Comparison of ENCODE assay signal across 14 cellular contexts in the genomic region with DNA sequence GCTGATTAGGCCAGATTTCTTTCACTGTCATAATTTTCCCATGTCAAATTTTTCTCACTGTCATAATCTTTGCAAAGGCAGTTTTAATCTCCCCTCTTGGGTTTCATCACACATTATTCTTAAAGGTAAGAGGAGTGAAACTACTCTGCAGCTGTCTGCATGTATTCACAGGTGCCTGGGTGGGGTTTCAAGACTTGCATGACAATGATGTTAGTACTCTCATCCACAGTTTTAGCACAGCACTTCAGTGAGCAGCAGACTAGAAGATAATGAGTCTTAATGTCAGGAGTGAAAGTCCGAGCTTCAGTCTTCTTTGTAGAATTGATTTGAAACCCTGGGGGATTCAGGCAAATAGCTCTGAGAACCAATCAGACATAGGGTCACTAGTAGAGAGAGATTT.
DNase-seq lines count a peak whose midpoint lies in the region; ATAC-seq, FAIRE-seq and TF ChIP-seq lines count a peak whose summit lies in the region.
"Had no signal": no experiment of that assay in that cellular context is flagged by ENCODE, and none has a peak within 500 bp of the region (broad histone marks: within the 10 kb centered on the region; RNA-seq: fewer than 3 reads in every experiment).

No MANE protein-coding gene starts in this region.

- no peak overlapping the region for H3K4me3 ChIP-seq in A549
- no peak overlapping the region for H3K4me3 ChIP-seq in WERI-Rb-1 (ENCODE audit: low read depth, low read length)
- H3K4me3 ChIP-seq: esophagus muscularis mucosa had no signal

- peaks cover 26% of the 10 kb centered on the region for H3K4me1 ChIP-seq in A549

- H3K9me3 ChIP-seq in A549 (peaks cover 39% of the 10 kb centered on the region), WERI-Rb-1 (ENCODE audit: severe bottlenecking) (peaks cover 8% of the 10 kb centered on the region)

- TF ChIP-seq EP300 in A549 (IDR thresholded peaks at IDR 0.05) = no peak

- H3K27ac ChIP-seq in A549 (peak overlapping the region; percentile 61 to 91; a peak in 5 of 6 replicates), WERI-Rb-1 (no peak overlapping the region)
- H3K27ac ChIP-seq: brain microvascular endothelial cell, esophagus muscularis mucosa had no signal

- WGBS in A549 (ENCODE audit: missing lambda C conversion rate) = 100% methylated on average over 1 of the region's 1 CpG

- no peak for FAIRE-seq in A549 (lab: Jason Lieb, UNC)
- FAIRE-seq: HTR-8/SVneo had no signal

- H3K4me2 ChIP-seq in A549 = no peak overlapping the region

- no peak for TF ChIP-seq CTCF in A549 (IDR thresholded peaks at IDR 0.05)
- TF ChIP-seq CTCF in WERI-Rb-1 (IDR thresholded peaks at IDR 0.05; ENCODE audit: low read depth, low read length) = no peak

- TF ChIP-seq POLR2A in A549 (IDR thresholded peaks at IDR 0.05; ENCODE audit: low read length) = no peak

- no peaks in the 10 kb centered on the region for H3K27me3 ChIP-seq in WERI-Rb-1 (ENCODE audit: insufficient read depth, low read depth, severe bottlenecking)
- H3K27me3 ChIP-seq: brain microvascular endothelial cell, esophagus muscularis mucosa had no signal

- no peak for ATAC-seq in A549
- peak; percentile 89 for ATAC-seq in GM19395 (IDR thresholded peaks at IDR 0.05; ENCODE audit: unreplicated experiment)
- ATAC-seq in HG02852 (IDR thresholded peaks at IDR 0.05; ENCODE audit: unreplicated experiment) = peak; percentile 89
- peak; percentile 84 for ATAC-seq in HG03565 (IDR thresholded peaks at IDR 0.05; ENCODE audit: unreplicated experiment)

- no peaks in the 10 kb centered on the region for H3K36me3 ChIP-seq in WERI-Rb-1
- H3K36me3 ChIP-seq: brain microvascular endothelial cell, esophagus muscularis mucosa had no signal

- POLR2A ChIA-PET in A549 (lab: Yijun Ruan, JAX) = no interaction called here

- DNase-seq in A549 (ENCODE audit: low read depth in 1 of 2, low spot score in 1 of 2) (no peak), G401 (ENCODE audit: low spot score) (no peak), WERI-Rb-1 (no peak), NCI-H2196 (lab: John Stamatoyannopoulos, UW; ENCODE audit: unreplicated experiment) (no peak)
- DNase-seq in stimulated activated CD4-positive, alpha-beta T cell treated with anti-CD3 and anti-CD28 coated beads, Interleukin-4, amount 100 ng/mL, for 1 hour = no peak
- DNase-seq: activated T-cell treated with anti-CD3 and anti-CD28 coated beads, Interleukin-2, amount 50 U/mL, for 24 hours; brain microvascular endothelial cell; DMS79; NCI-H1436 treated with DMSO at 0.1 percent for 48 hours had no signal

- CTCF ChIA-PET in A549 (lab: Yijun Ruan, JAX) = no interaction called here

- in situ Hi-C loops in G401 (cut with HindIII; ENCODE audit: low sequenced_read_pairs) = no loop called here

- no peak for TF ChIP-seq RAD21 in A549 (conservative IDR thresholded peaks at IDR 0.05 in 1 of 2, IDR thresholded peaks at IDR 0.05 in 1 of 2)

TF ChIP-seq in A549, 52 proteins besides CTCF, POLR2A, EP300 and RAD21:
- TF ChIP-seq ZC3H11A (IDR thresholded peaks at IDR 0.05) (no peak), MAZ (IDR thresholded peaks at IDR 0.05; ENCODE audit: borderline replicate concordance, low read depth, low read length) (no peak), FOSB (CRISPR knock-in tag; IDR thresholded peaks at IDR 0.05) (no peak), SMC3 (IDR thresholded peaks at IDR 0.05) (no peak), JUNB (IDR thresholded peaks at IDR 0.05) (no peak), ZNF302 (CRISPR knock-in tag; IDR thresholded peaks at IDR 0.05) (no peak)
- TF ChIP-seq, protein P1, sequence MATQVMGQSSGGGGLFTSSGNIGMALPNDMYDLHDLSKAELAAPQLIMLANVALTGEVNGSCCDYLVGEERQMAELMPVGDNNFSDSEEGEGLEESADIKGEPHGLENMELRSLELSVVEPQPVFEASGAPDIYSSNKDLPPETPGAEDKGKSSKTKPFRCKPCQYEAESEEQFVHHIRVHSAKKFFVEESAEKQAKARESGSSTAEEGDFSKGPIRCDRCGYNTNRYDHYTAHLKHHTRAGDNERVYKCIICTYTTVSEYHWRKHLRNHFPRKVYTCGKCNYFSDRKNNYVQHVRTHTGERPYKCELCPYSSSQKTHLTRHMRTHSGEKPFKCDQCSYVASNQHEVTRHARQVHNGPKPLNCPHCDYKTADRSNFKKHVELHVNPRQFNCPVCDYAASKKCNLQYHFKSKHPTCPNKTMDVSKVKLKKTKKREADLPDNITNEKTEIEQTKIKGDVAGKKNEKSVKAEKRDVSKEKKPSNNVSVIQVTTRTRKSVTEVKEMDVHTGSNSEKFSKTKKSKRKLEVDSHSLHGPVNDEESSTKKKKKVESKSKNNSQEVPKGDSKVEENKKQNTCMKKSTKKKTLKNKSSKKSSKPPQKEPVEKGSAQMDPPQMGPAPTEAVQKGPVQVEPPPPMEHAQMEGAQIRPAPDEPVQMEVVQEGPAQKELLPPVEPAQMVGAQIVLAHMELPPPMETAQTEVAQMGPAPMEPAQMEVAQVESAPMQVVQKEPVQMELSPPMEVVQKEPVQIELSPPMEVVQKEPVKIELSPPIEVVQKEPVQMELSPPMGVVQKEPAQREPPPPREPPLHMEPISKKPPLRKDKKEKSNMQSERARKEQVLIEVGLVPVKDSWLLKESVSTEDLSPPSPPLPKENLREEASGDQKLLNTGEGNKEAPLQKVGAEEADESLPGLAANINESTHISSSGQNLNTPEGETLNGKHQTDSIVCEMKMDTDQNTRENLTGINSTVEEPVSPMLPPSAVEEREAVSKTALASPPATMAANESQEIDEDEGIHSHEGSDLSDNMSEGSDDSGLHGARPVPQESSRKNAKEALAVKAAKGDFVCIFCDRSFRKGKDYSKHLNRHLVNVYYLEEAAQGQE (IDR thresholded peaks at IDR 0.05) = no peak
- TF ChIP-seq, protein P2, sequence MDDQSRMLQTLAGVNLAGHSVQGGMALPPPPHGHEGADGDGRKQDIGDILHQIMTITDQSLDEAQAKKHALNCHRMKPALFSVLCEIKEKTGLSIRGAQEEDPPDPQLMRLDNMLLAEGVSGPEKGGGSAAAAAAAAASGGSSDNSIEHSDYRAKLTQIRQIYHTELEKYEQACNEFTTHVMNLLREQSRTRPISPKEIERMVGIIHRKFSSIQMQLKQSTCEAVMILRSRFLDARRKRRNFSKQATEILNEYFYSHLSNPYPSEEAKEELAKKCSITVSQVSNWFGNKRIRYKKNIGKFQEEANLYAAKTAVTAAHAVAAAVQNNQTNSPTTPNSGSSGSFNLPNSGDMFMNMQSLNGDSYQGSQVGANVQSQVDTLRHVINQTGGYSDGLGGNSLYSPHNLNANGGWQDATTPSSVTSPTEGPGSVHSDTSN (IDR thresholded peaks at IDR 0.05) = no peak

Comparison
In these comparisons a context has a peak if more than half of its experiments do, and no peak if none do; other contexts are left out.
1. ATAC-seq: peak in GM19395 (single experiment), HG02852 (single experiment) and HG03565 (single experiment); none in A549 (0 of 2).